ENCODE assay signal across 26 cellular contexts in the genomic region with DNA sequence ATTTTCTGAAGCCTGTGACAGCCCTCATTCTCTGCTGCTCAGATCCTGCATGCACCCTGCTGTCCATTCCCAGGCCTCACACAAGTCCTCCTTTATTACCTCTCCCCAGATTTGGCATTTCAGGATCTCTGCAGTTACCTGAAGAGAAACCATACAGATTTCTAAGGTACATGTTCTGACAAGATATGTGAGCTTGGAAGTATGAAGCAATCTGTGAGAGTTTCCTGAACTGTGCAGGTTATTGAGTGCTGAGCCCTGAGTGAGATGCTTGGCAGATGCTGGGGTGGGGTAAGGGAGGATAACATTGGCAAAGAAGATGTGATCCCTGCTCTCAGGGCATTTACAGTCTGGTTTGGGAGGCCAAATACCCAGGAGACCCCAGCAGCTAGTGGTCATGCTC.
"Had no signal": no experiment of that assay in that cellular context is flagged by ENCODE, and none has a peak within 500 bp of the region (broad histone marks: within the 10 kb centered on the region; RNA-seq: fewer than 3 reads in every experiment).

No MANE protein-coding gene starts in this region.

- ATAC-seq: effector memory CD8-positive, alpha-beta T cell; gastrocnemius medialis; heart right ventricle; left colon; left ventricle myocardium superior; naive thymus-derived CD4-positive, alpha-beta T cell; psoas muscle; sciatic nerve; stimulated activated memory B cell treated with anti-CD40 and anti-IgM and Interleukin-4, amounts not matched to agents 10 μg/mL and 1 μg/mL and 100 μg/mL, for 72 hours; stimulated activated naive CD8-positive, alpha-beta T cell treated with anti-CD3 and anti-CD28 coated beads, Interleukin-15, amount 100 ng/mL, for 72 hours had no signal

- H3K4me3 ChIP-seq: gastrocnemius medialis, heart right ventricle, lung, psoas muscle, spleen, testis, tibial nerve had no signal

- H3K4me3 Mint-ChIP-seq: dendritic cell treated with granulocyte-macrophage colony-stimulating factor and Interleukin-4, amounts not matched to agents 40 ng/mL and 50 ng/mL, for 4 days; effector memory CD8-positive, alpha-beta T cell; naive thymus-derived CD4-positive, alpha-beta T cell; nephron progenitor cell; stimulated activated memory B cell treated with anti-CD40 and anti-IgM and Interleukin-4, amounts not matched to agents 10 μg/mL and 1 μg/mL and 100 μg/mL, for 72 hours; stimulated activated naive CD8-positive, alpha-beta T cell treated with anti-CD3 and anti-CD28 coated beads, Interleukin-15, amount 100 ng/mL, for 72 hours had no signal

- H3K36me3 Mint-ChIP-seq: naive thymus-derived CD4-positive, alpha-beta T cell; stimulated activated memory B cell treated with anti-CD40 and anti-IgM and Interleukin-4, amounts not matched to agents 10 μg/mL and 1 μg/mL and 100 μg/mL, for 72 hours had no signal

- H3K27me3 Mint-ChIP-seq: dendritic cell treated with granulocyte-macrophage colony-stimulating factor and Interleukin-4, amounts not matched to agents 40 ng/mL and 50 ng/mL, for 4 days; stimulated activated memory B cell treated with anti-CD40 and anti-IgM and Interleukin-4, amounts not matched to agents 10 μg/mL and 1 μg/mL and 100 μg/mL, for 72 hours; stimulated activated naive CD8-positive, alpha-beta T cell treated with anti-CD3 and anti-CD28 coated beads, Interleukin-15, amount 100 ng/mL, for 72 hours had no signal

- H3K27ac ChIP-seq: gastrocnemius medialis, heart right ventricle, psoas muscle, spleen, testis, tibial nerve had no signal

- FAIRE-seq: colon, kidney had no signal

- H3K9me3 ChIP-seq: gastrocnemius medialis, heart right ventricle, psoas muscle, spleen, testis, tibial nerve had no signal

- DNase-seq: cerebellar nuclear complex; effector memory CD8-positive, alpha-beta T cell; erythroblast; gastrocnemius medialis; heart right ventricle; hypothalamus; kidney; left colon; left ventricle myocardium superior; mesendoderm; naive thymus-derived CD4-positive, alpha-beta T cell; nephron progenitor cell; psoas muscle; retina; spleen; stimulated activated CD4-positive, alpha-beta T cell treated with anti-CD3 and anti-CD28 coated beads, Interleukin-15, amount 100 ng/mL, for 24 hours; stimulated activated CD4-positive, alpha-beta T cell treated with anti-CD3 and anti-CD28 coated beads, Interleukin-1b, Interleukin-23, amount 100 ng/mL, for 48 hours; stimulated activated CD4-positive, alpha-beta T cell treated with anti-CD3 and anti-CD28 coated beads, Interleukin-4, amount 100 ng/mL, for 24 hours; stimulated activated naive CD8-positive, alpha-beta T cell treated with anti-CD3 and anti-CD28 coated beads, Interleukin-15, amount 100 ng/mL, for 72 hours; testis had no signal

- H3K27me3 ChIP-seq: gastrocnemius medialis, heart right ventricle, spleen, testis, tibial nerve had no signal

- H3K27ac Mint-ChIP-seq: effector memory CD8-positive, alpha-beta T cell; naive thymus-derived CD4-positive, alpha-beta T cell; nephron progenitor cell; stimulated activated memory B cell treated with anti-CD40 and anti-IgM and Interleukin-4, amounts not matched to agents 10 μg/mL and 1 μg/mL and 100 μg/mL, for 72 hours; stimulated activated naive CD8-positive, alpha-beta T cell treated with anti-CD3 and anti-CD28 coated beads, Interleukin-15, amount 100 ng/mL, for 72 hours had no signal

- H3K36me3 ChIP-seq: gastrocnemius medialis, heart right ventricle, spleen, tibial nerve had no signal

- H3K9me3 Mint-ChIP-seq: dendritic cell treated with granulocyte-macrophage colony-stimulating factor and Interleukin-4, amounts not matched to agents 40 ng/mL and 50 ng/mL, for 4 days; effector memory CD8-positive, alpha-beta T cell; stimulated activated memory B cell treated with anti-CD40 and anti-IgM and Interleukin-4, amounts not matched to agents 10 μg/mL and 1 μg/mL and 100 μg/mL, for 72 hours; stimulated activated naive CD8-positive, alpha-beta T cell treated with anti-CD3 and anti-CD28 coated beads, Interleukin-15, amount 100 ng/mL, for 72 hours had no signal
